In genomic region chr3:197940745-197941384, GRCh38 we compare ENCODE assay signal across 20 cellular contexts. TPM values are rescaled to one million over a fixed set of nuclear protein-coding genes. Genes with fewer than 3 reads are reported as not detected.
DNase-seq lines count a peak whose midpoint lies in the region; ATAC-seq, FAIRE-seq and TF ChIP-seq lines count a peak whose summit lies in the region.
"Had no signal": no experiment of that assay in that cellular context is flagged by ENCODE, and none has a peak within 500 bp of the region (broad histone marks: within the 10 kb centered on the region; RNA-seq: fewer than 3 reads in every experiment).

No MANE protein-coding gene starts in this region.

- H3K9me3 ChIP-seq in HEK293 (ENCODE audit: control insufficient read depth, insufficient read depth, low read depth, low read length): no peaks in the 10 kb centered on the region

- no peak for TF ChIP-seq CTCF in C4-2B (conservative IDR thresholded peaks at IDR 0.05)
- no peak for TF ChIP-seq CTCF in HEK293 (tag by site-specific recombination; IDR thresholded peaks at IDR 0.05)

- CTCF ChIA-PET in HEK293 (lab: Yijun Ruan, JAX): no interaction called here

- POLR2A ChIA-PET in HEK293 (lab: Yijun Ruan, JAX): no interaction called here

- no peaks in the 10 kb centered on the region for H3K9me3 Mint-ChIP-seq in activated T-helper 17 cell treated with anti-CD3 and anti-CD28 coated beads, Interleukin-2, amount 50 U/mL, for 72 hours
- H3K9me3 Mint-ChIP-seq: CD4-positive, CD25-positive, alpha-beta regulatory T cell; CD8-positive, alpha-beta T cell; GM23338; H9; HFFc6 had no signal

- H3K4me1 Mint-ChIP-seq in activated T-helper 17 cell treated with anti-CD3 and anti-CD28 coated beads, Interleukin-2, amount 50 U/mL, for 72 hours: no peaks in the 10 kb centered on the region
- H3K4me1 Mint-ChIP-seq: GM23338 had no signal

- DNase-seq in urothelium cell line (ENCODE audit: low spot score) (no peak), head of caudate nucleus (no peak)
- DNase-seq: C1 segment of cervical spinal cord; CD4-positive, CD25-positive, alpha-beta regulatory T cell; CD8-positive, alpha-beta T cell; DMS 273 treated with DMSO at 0.1 percent for 48 hours; DMS79; EL; GDM1; H9; HFFc6 had no signal

- peak overlapping the region; percentile 23 for H3K4me3 Mint-ChIP-seq in activated T-helper 17 cell treated with anti-CD3 and anti-CD28 coated beads, Interleukin-2, amount 50 U/mL, for 72 hours
- H3K4me3 Mint-ChIP-seq: CD4-positive, CD25-positive, alpha-beta regulatory T cell; CD8-positive, alpha-beta T cell; GM23338; H9; HFFc6 had no signal

- H3K27ac Mint-ChIP-seq in activated T-helper 17 cell treated with anti-CD3 and anti-CD28 coated beads, Interleukin-2, amount 50 U/mL, for 72 hours: no peak overlapping the region
- H3K27ac Mint-ChIP-seq: CD8-positive, alpha-beta T cell; GM23338; H9; HFFc6 had no signal

- no peaks in the 10 kb centered on the region for H3K27me3 Mint-ChIP-seq in activated T-helper 17 cell treated with anti-CD3 and anti-CD28 coated beads, Interleukin-2, amount 50 U/mL, for 72 hours
- H3K27me3 Mint-ChIP-seq: CD4-positive, CD25-positive, alpha-beta regulatory T cell had no signal

- H3K27ac ChIP-seq in C4-2B (peak overlapping the region; percentile 57), HEK293 (ENCODE audit: extremely low read depth, low read depth, low read length) (no peak overlapping the region)

- peaks cover 13% of the 10 kb centered on the region for H3K36me3 Mint-ChIP-seq in activated T-helper 17 cell treated with anti-CD3 and anti-CD28 coated beads, Interleukin-2, amount 50 U/mL, for 72 hours (ENCODE audit: low read depth)

- H3K4me3 ChIP-seq in HEK293 (ENCODE audit: low read depth, low read length): no peak overlapping the region
- H3K4me3 ChIP-seq: GM12878, GM23338 had no signal

- intact Hi-C loops in head of caudate nucleus (cut with DNase I): no loop called here

- FAIRE-seq in urothelium cell line (lab: Jason Lieb, UNC): peak; percentile 13
- FAIRE-seq: D721Med, GM12878, GM19239 had no signal

- no peaks in the 10 kb centered on the region for H3K36me3 ChIP-seq in HEK293 (ENCODE audit: control insufficient read depth in 2 of 2, insufficient read depth in 1 of 2, low read length in 2 of 2)

- peak; percentile 56 for ATAC-seq in activated T-helper 17 cell treated with anti-CD3 and anti-CD28 coated beads, Interleukin-2, amount 50 U/mL, for 72 hours (replicated peaks)
- no peak for ATAC-seq in HG03565 (IDR thresholded peaks at IDR 0.05; ENCODE audit: unreplicated experiment)
- ATAC-seq: CD8-positive, alpha-beta T cell; GM12878; GM23338; HCT116 had no signal

- no peaks in the 10 kb centered on the region for H3K4me1 ChIP-seq in HEK293 (ENCODE audit: control insufficient read depth, insufficient read depth, low read length)

TF ChIP-seq in HEK293, 187 proteins besides CTCF, POLR2A, EP300 and RAD21:
- TF ChIP-seq PRDM1 (tag by site-specific recombination; IDR thresholded peaks at IDR 0.05) (peak; percentile 26; the same call in 1 of the 2 replicates), ZNF366 (tag by site-specific recombination; conservative IDR thresholded peaks at IDR 0.05) (peak; percentile 74), ZNF23 (tag by site-specific recombination; IDR thresholded peaks at IDR 0.05; ENCODE audit: borderline replicate concordance) (no peak)

RNA-seq across cellular contexts. Expression of gene RPL35A, which starts 9.1 kb away (rescaled TPM):
- 1,000 to 10,000 TPM; 1,422 to 1,820 TPM for total RNA-seq in activated T-helper 17 cell treated with anti-CD3 and anti-CD28 coated beads, Interleukin-2, amount 50 U/mL, for 72 hours

RNA-seq across cellular contexts. Expression of gene LMLN, which starts 19.2 kb away (rescaled TPM):
- 1 to 10 TPM; 3.8 to 4.6 TPM for total RNA-seq in activated T-helper 17 cell treated with anti-CD3 and anti-CD28 coated beads, Interleukin-2, amount 50 U/mL, for 72 hours
